Comparison of ENCODE assay signal across 1 cellular context in genomic region chr2:55837073-55837472, GRCh38.
A peak's percentile ranks its signal among the peaks of the same experiment; 100 is the strongest.
TF ChIP-seq lines count a peak whose summit lies in the region.

No MANE protein-coding gene starts in this region.

TF ChIP-seq in HepG2, 621 proteins besides CTCF, POLR2A, EP300 and RAD21 (continued from another document and continues in another):
- TF ChIP-seq FOSL1 (CRISPR knock-in tag; IDR thresholded peaks at IDR 0.05; ENCODE audit: borderline replicate concordance) (no peak), EEA1 (CRISPR knock-in tag; IDR thresholded peaks at IDR 0.05; ENCODE audit: borderline replicate concordance) (no peak), ZNF615 (CRISPR knock-in tag; IDR thresholded peaks at IDR 0.05; ENCODE audit: borderline replicate concordance) (no peak), SOX13 (IDR thresholded peaks at IDR 0.05) (no peak), SOX13 (CRISPR knock-in tag; conservative IDR thresholded peaks at IDR 0.05 in 1 of 2, IDR thresholded peaks at IDR 0.05 in 1 of 2) (no peak), RFX1 (IDR thresholded peaks at IDR 0.05) (no peak), FOXP1 (IDR thresholded peaks at IDR 0.05) (no peak), FOXP1 (CRISPR knock-in tag; IDR thresholded peaks at IDR 0.05) (peak; percentile 55; the same call in 1 of the 2 replicates), ZZZ3 (CRISPR knock-in tag; IDR thresholded peaks at IDR 0.05; ENCODE audit: borderline replicate concordance) (no peak), ZNF121 (CRISPR knock-in tag; IDR thresholded peaks at IDR 0.05) (no peak), ZNF24 (IDR thresholded peaks at IDR 0.05) (no peak), ZNF331 (CRISPR knock-in tag; IDR thresholded peaks at IDR 0.05) (0 out of 2 replicates have a peak, but pooled peaks have one; percentile 14), SKI (IDR thresholded peaks at IDR 0.05; ENCODE audit: partially characterized antibody) (no peak), NPAS2 (CRISPR knock-in tag; IDR thresholded peaks at IDR 0.05; ENCODE audit: borderline replicate concordance) (no peak), PCBP2 (optimal IDR thresholded peaks at IDR 0.05; ENCODE audit: low read depth, low read length, poor library complexity, severe bottlenecking) (no peak), AFF4 (CRISPR knock-in tag; IDR thresholded peaks at IDR 0.05) (no peak), ZNF703 (CRISPR knock-in tag; IDR thresholded peaks at IDR 0.05; ENCODE audit: borderline replicate concordance) (no peak), ERF (CRISPR knock-in tag; IDR thresholded peaks at IDR 0.05) (no peak), FOXK1 (CRISPR knock-in tag; IDR thresholded peaks at IDR 0.05; ENCODE audit: borderline replicate concordance, low read depth) (peak; percentile 34; the same call in 1 of the 2 replicates), TAF1 (CRISPR knock-in tag; IDR thresholded peaks at IDR 0.05) (no peak), ZNF609 (CRISPR knock-in tag; IDR thresholded peaks at IDR 0.05; ENCODE audit: borderline replicate concordance) (peak; percentile 51; the same call in 1 of the 2 replicates), RNF2 (conservative IDR thresholded peaks at IDR 0.05; ENCODE audit: low read depth) (no peak), ZNF614 (CRISPR knock-in tag; IDR thresholded peaks at IDR 0.05; ENCODE audit: borderline replicate concordance) (no peak), ATAD3A (CRISPR knock-in tag; IDR thresholded peaks at IDR 0.05) (no peak), ZBTB8A (CRISPR knock-in tag; IDR thresholded peaks at IDR 0.05; ENCODE audit: borderline replicate concordance, low read depth) (no peak), MXI1 (IDR thresholded peaks at IDR 0.05; ENCODE audit: borderline replicate concordance, low read depth, low read length) (no peak), PRDM15 (CRISPR knock-in tag; IDR thresholded peaks at IDR 0.05) (no peak), GLI4 (CRISPR knock-in tag; IDR thresholded peaks at IDR 0.05; ENCODE audit: borderline replicate concordance) (no peak), FOSL2 (CRISPR knock-in tag; IDR thresholded peaks at IDR 0.05) (peak; percentile 13; the same call in 1 of the 2 replicates), ZFAT (CRISPR knock-in tag; conservative IDR thresholded peaks at IDR 0.05) (no peak), JUND (CRISPR knock-in tag; IDR thresholded peaks at IDR 0.05) (no peak), ZNF549 (CRISPR knock-in tag; IDR thresholded peaks at IDR 0.05) (no peak), SMARCE1 (IDR thresholded peaks at IDR 0.05; ENCODE audit: borderline replicate concordance) (no peak), FOXJ3 (CRISPR knock-in tag; IDR thresholded peaks at IDR 0.05; ENCODE audit: borderline replicate concordance) (no peak), MXD4 (CRISPR knock-in tag; IDR thresholded peaks at IDR 0.05) (no peak), ZKSCAN8 (CRISPR knock-in tag; IDR thresholded peaks at IDR 0.05; ENCODE audit: borderline replicate concordance) (no peak)
- TF ChIP-seq, protein P1, sequence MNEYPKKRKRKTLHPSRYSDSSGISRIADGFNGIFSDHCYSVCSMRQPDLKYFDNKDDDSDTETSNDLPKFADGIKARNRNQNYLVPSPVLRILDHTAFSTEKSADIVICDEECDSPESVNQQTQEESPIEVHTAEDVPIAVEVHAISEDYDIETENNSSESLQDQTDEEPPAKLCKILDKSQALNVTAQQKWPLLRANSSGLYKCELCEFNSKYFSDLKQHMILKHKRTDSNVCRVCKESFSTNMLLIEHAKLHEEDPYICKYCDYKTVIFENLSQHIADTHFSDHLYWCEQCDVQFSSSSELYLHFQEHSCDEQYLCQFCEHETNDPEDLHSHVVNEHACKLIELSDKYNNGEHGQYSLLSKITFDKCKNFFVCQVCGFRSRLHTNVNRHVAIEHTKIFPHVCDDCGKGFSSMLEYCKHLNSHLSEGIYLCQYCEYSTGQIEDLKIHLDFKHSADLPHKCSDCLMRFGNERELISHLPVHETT (CRISPR knock-in tag; conservative IDR thresholded peaks at IDR 0.05): no peak
- TF ChIP-seq, protein P2, sequence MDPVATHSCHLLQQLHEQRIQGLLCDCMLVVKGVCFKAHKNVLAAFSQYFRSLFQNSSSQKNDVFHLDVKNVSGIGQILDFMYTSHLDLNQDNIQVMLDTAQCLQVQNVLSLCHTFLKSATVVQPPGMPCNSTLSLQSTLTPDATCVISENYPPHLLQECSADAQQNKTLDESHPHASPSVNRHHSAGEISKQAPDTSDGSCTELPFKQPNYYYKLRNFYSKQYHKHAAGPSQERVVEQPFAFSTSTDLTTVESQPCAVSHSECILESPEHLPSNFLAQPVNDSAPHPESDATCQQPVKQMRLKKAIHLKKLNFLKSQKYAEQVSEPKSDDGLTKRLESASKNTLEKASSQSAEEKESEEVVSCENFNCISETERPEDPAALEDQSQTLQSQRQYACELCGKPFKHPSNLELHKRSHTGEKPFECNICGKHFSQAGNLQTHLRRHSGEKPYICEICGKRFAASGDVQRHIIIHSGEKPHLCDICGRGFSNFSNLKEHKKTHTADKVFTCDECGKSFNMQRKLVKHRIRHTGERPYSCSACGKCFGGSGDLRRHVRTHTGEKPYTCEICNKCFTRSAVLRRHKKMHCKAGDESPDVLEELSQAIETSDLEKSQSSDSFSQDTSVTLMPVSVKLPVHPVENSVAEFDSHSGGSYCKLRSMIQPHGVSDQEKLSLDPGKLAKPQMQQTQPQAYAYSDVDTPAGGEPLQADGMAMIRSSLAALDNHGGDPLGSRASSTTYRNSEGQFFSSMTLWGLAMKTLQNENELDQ (CRISPR knock-in tag; IDR thresholded peaks at IDR 0.05; ENCODE audit: borderline replicate concordance): no peak
- TF ChIP-seq, protein P3, sequence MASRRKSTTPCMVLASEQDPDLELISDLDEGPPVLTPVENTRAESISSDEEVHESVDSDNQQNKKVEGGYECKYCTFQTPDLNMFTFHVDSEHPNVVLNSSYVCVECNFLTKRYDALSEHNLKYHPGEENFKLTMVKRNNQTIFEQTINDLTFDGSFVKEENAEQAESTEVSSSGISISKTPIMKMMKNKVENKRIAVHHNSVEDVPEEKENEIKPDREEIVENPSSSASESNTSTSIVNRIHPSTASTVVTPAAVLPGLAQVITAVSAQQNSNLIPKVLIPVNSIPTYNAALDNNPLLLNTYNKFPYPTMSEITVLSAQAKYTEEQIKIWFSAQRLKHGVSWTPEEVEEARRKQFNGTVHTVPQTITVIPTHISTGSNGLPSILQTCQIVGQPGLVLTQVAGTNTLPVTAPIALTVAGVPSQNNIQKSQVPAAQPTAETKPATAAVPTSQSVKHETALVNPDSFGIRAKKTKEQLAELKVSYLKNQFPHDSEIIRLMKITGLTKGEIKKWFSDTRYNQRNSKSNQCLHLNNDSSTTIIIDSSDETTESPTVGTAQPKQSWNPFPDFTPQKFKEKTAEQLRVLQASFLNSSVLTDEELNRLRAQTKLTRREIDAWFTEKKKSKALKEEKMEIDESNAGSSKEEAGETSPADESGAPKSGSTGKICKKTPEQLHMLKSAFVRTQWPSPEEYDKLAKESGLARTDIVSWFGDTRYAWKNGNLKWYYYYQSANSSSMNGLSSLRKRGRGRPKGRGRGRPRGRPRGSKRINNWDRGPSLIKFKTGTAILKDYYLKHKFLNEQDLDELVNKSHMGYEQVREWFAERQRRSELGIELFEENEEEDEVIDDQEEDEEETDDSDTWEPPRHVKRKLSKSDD (CRISPR knock-in tag; IDR thresholded peaks at IDR 0.05; ENCODE audit: low read depth): no peak
- TF ChIP-seq, protein P4, sequence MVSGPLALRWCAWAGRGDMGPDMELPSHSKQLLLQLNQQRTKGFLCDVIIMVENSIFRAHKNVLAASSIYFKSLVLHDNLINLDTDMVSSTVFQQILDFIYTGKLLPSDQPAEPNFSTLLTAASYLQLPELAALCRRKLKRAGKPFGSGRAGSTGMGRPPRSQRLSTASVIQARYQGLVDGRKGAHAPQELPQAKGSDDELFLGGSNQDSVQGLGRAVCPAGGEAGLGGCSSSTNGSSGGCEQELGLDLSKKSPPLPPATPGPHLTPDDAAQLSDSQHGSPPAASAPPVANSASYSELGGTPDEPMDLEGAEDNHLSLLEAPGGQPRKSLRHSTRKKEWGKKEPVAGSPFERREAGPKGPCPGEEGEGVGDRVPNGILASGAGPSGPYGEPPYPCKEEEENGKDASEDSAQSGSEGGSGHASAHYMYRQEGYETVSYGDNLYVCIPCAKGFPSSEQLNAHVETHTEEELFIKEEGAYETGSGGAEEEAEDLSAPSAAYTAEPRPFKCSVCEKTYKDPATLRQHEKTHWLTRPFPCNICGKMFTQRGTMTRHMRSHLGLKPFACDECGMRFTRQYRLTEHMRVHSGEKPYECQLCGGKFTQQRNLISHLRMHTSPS (CRISPR knock-in tag; IDR thresholded peaks at IDR 0.05; ENCODE audit: low read depth): no peak
